Comparison of ENCODE assay signal across 8 cellular contexts in the genomic region with DNA sequence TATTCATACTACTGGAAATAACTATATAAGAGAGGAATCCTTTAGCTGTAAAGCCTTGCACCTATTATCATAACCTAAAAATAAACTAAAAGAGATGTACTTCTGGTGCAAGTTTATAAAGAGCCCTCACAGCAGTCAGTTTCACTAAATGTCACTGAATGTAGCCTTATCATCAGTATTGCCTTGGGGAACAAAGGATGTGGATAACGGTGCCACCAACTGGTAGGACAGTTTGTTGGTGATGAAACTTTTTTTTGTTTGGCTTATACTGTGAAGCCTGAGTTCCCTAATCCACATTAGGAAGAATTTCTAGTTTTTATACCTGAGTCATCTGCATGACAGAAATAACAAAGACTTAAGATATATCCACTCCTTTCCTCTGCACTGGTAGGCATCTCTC.
A peak's percentile ranks its signal among the peaks of the same experiment; 100 is the strongest.
DNase-seq lines count a peak whose midpoint lies in the region; ATAC-seq and TF ChIP-seq lines count a peak whose summit lies in the region.

No MANE protein-coding gene starts in this region.

- H3K4me2 ChIP-seq in fibroblast of lung (ENCODE audit: extremely low read depth, insufficient read depth, low read length) = no peak overlapping the region

- no peak overlapping the region for H2AFZ ChIP-seq in fibroblast of lung (ENCODE audit: low read length)

- peak; percentile 52 for ATAC-seq in GM21381 (IDR thresholded peaks at IDR 0.05; ENCODE audit: unreplicated experiment)
- peak in 1 of 2 donors; percentile 56 for ATAC-seq in upper lobe of left lung (ENCODE audit: low FRiP score in 2 of 2)
- no peak for ATAC-seq in GM21619 (IDR thresholded peaks at IDR 0.05; ENCODE audit: unreplicated experiment)
- no peak for ATAC-seq in HG03025 (IDR thresholded peaks at IDR 0.05; ENCODE audit: low FRiP score, unreplicated experiment)

- H3K4me3 ChIP-seq in fibroblast of lung (replicated peaks in 1 of 4; ENCODE audit: control extremely low read depth in 1 of 4, insufficient read depth in 1 of 4, low read depth in 3 of 4, low read length in 4 of 4) (no peak overlapping the region), upper lobe of left lung (no peak overlapping the region)

- no peaks in the 10 kb centered on the region for H4K20me1 ChIP-seq in fibroblast of lung (ENCODE audit: control insufficient read depth, extremely low read depth, insufficient read depth, low read length)

- peak; percentile 44 for DNase-seq in AG08395 (ENCODE audit: low spot score)
- peak; percentile 9 for DNase-seq in NCI-H748 treated with DMSO at 0.1 percent for 48 hours (lab: John Stamatoyannopoulos, UW)
- DNase-seq in fibroblast of lung (ENCODE audit: low read depth in 2 of 2) = peak; percentile 34 to 65
- no peak for DNase-seq in upper lobe of left lung
- DNase-seq in activated CD8-positive, alpha-beta memory T cell treated with anti-CD3 and anti-CD28 coated beads, Interleukin-2, amount 50 U/mL, for 4 hours = no peak

- H3K4me1 ChIP-seq in fibroblast of lung (ENCODE audit: control insufficient read depth, extremely low read depth, insufficient read depth, low read length) (no peaks in the 10 kb centered on the region), upper lobe of left lung (no peaks in the 10 kb centered on the region)

- no peak overlapping the region for H3K27ac ChIP-seq in fibroblast of lung (ENCODE audit: insufficient read depth, low read length)
- H3K27ac ChIP-seq in upper lobe of left lung = no peak overlapping the region

- H3K27me3 ChIP-seq in fibroblast of lung (ENCODE audit: control insufficient read depth, insufficient read depth, low read length) (no peaks in the 10 kb centered on the region), upper lobe of left lung (no peaks in the 10 kb centered on the region)

- no peaks in the 10 kb centered on the region for H3K79me2 ChIP-seq in fibroblast of lung (ENCODE audit: control insufficient read depth, insufficient read depth, low read length)

- TF ChIP-seq CTCF in fibroblast of lung (conservative IDR thresholded peaks at IDR 0.05 in 1 of 2, IDR thresholded peaks at IDR 0.05 in 1 of 2; ENCODE audit: low read depth in 1 of 2, low read length in 2 of 2) (peak; percentile 46 to 54), upper lobe of left lung (IDR thresholded peaks at IDR 0.05) (peak in 4 of 6 experiments; percentile 9 to 31 (median 28))

- H3K36me3 ChIP-seq in fibroblast of lung (ENCODE audit: control insufficient read depth, insufficient read depth, low read length) (no peaks in the 10 kb centered on the region), upper lobe of left lung (no peaks in the 10 kb centered on the region)

- no peaks in the 10 kb centered on the region for H3K9me3 ChIP-seq in fibroblast of lung (ENCODE audit: control insufficient read depth, insufficient read depth, low read depth, low read length)
- H3K9me3 ChIP-seq in upper lobe of left lung = no peaks in the 10 kb centered on the region

- TF ChIP-seq POLR2A in upper lobe of left lung (IDR thresholded peaks at IDR 0.05) = no peak

- H3K9ac ChIP-seq in fibroblast of lung (ENCODE audit: insufficient read depth, low read length) = no peak overlapping the region

- WGBS in upper lobe of left lung, 2 donors = 3 to 14% methylated on average over 1 of the region's 1 CpG

- TF ChIP-seq EP300 in upper lobe of left lung (IDR thresholded peaks at IDR 0.05) = no peak

Comparison
In these comparisons a context has a peak if more than half of its experiments do, and no peak if none do; other contexts are left out.
1. DNase-seq: peak in AG08395 (single experiment), NCI-H748 treated with DMSO at 0.1 percent for 48 hours (single experiment) and fibroblast of lung (2 of 2); none in upper lobe of left lung (0 of 2) and activated CD8-positive, alpha-beta memory T cell treated with anti-CD3 and anti-CD28 coated beads, Interleukin-2, amount 50 U/mL, for 4 hours (single experiment).